ENCODE assay signal across 8 cellular contexts in the genomic region with DNA sequence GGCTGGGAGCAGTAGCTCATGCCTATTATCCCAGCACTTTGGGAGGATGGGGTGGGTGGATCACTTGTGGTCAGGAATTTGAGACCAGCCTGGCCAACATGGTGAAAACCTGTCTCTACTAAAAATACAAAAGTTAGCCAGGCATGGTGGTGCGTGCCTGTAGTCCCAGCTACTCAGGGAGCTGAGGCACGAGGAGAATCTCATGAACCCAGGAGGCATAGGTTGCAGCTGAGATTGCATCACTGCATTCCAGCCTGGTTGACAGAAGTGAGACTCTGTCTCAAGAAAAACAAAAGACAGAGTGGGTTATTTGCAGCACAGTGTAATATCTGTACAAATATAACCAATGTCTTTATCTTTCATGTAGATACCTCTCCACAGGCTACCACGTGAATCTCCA.
DNase-seq lines count a peak whose midpoint lies in the region; ATAC-seq and TF ChIP-seq lines count a peak whose summit lies in the region.
"Not testable (repeated sequence)": the region's sequence is repeated elsewhere in the genome, so short reads cannot be mapped to it uniquely, and the experiment has no call there.

No MANE protein-coding gene starts in this region.

- H3K36me3 Mint-ChIP-seq in nephron progenitor cell (ENCODE audit: low read depth): not testable (repeated sequence)

- not testable (repeated sequence) for H3K9me3 Mint-ChIP-seq in nephron progenitor cell

- not testable (repeated sequence) for ATAC-seq in RWPE2 (ENCODE audit: low read depth)

- not testable (repeated sequence) for H4K20me1 ChIP-seq in fibroblast of lung (ENCODE audit: control insufficient read depth, extremely low read depth, insufficient read depth, low read length)

- not testable (repeated sequence) for H3K9ac ChIP-seq in fibroblast of lung (ENCODE audit: insufficient read depth, low read length); stomach smooth muscle (ENCODE audit: low read length in 2 of 2)

- H2AFZ ChIP-seq in fibroblast of lung (ENCODE audit: low read length): not testable (repeated sequence)

- CTCF ChIA-PET in A673 (lab: Charles Lee): not testable (repeated sequence)

- H3K4me3 Mint-ChIP-seq in nephron progenitor cell: not testable (repeated sequence)

- intact Hi-C loops in A673 (cut with micrococcal nuclease; ENCODE audit: unreplicated experiment): loop anchor here (5.0 kb wide), 2 partner anchors 98 to 433 kb away; no protein-coding TSS in a partner anchor

- H3K27me3 Mint-ChIP-seq in nephron progenitor cell (ENCODE audit: low read depth, poor library complexity): not testable (repeated sequence)

- TF ChIP-seq CTCF in A673 (conservative IDR thresholded peaks at IDR 0.05; ENCODE audit: low read depth, low read length); RWPE2 (IDR thresholded peaks at IDR 0.05; ENCODE audit: poor library complexity, severe bottlenecking); fibroblast of lung (conservative IDR thresholded peaks at IDR 0.05 in 1 of 2, IDR thresholded peaks at IDR 0.05 in 1 of 2; ENCODE audit: low read depth in 1 of 2, low read length in 2 of 2); nephron progenitor cell (IDR thresholded peaks at IDR 0.05): not testable (repeated sequence)

- POLR2A ChIA-PET in A673 (lab: Charles Lee; ENCODE audit: low non-redundant PET): not testable (repeated sequence)

- H3K27ac ChIP-seq in A673 (ENCODE audit: low read depth, low read length, poor library complexity, severe bottlenecking) (peak overlapping the region; percentile 89), RWPE2 (ENCODE audit: poor library complexity, severe bottlenecking) (peak overlapping the region; percentile 49), fibroblast of lung (ENCODE audit: insufficient read depth, low read length) (peak overlapping the region; percentile 20), stomach smooth muscle (ENCODE audit: low read length) (peak overlapping the region; percentile 32)

- not testable (repeated sequence) for H3K9me3 ChIP-seq in A673 (ENCODE audit: low read depth, low read length, poor library complexity, severe bottlenecking); RWPE2 (ENCODE audit: severe bottlenecking); fibroblast of lung (ENCODE audit: control insufficient read depth, insufficient read depth, low read depth, low read length); stomach smooth muscle (ENCODE audit: control insufficient read depth in 2 of 2, low read length in 2 of 2)

- peaks cover 53% of the 10 kb centered on the region for H3K4me1 ChIP-seq in A673 (ENCODE audit: insufficient read depth, low read length, poor library complexity, severe bottlenecking)
- H3K4me1 ChIP-seq in RWPE2 (ENCODE audit: insufficient read depth, poor library complexity, severe bottlenecking): peaks cover 29% of the 10 kb centered on the region
- H3K4me1 ChIP-seq in fibroblast of lung (ENCODE audit: control insufficient read depth, extremely low read depth, insufficient read depth, low read length): peaks cover 27% of the 10 kb centered on the region
- peaks cover 23% of the 10 kb centered on the region for H3K4me1 ChIP-seq in stomach smooth muscle (ENCODE audit: control insufficient read depth, insufficient read depth, low read length)

- H3K4me2 ChIP-seq in fibroblast of lung (ENCODE audit: extremely low read depth, insufficient read depth, low read length): not testable (repeated sequence)

- not testable (repeated sequence) for BruUV-seq in A673 (replicated peaks; lab: Mats Ljungman, UMichigan)

- H3K36me3 ChIP-seq in A673 (ENCODE audit: insufficient read depth, low read length, poor library complexity, severe bottlenecking); RWPE2 (ENCODE audit: low read depth); fibroblast of lung (ENCODE audit: control insufficient read depth, insufficient read depth, low read length); stomach smooth muscle (ENCODE audit: control insufficient read depth in 2 of 2, insufficient read depth in 2 of 2, low read length in 2 of 2): not testable (repeated sequence)

- peak overlapping the region; percentile 83 for H3K27ac Mint-ChIP-seq in nephron progenitor cell

- not testable (repeated sequence) for H3K79me2 ChIP-seq in fibroblast of lung (ENCODE audit: control insufficient read depth, insufficient read depth, low read length)

- not testable (repeated sequence) for H3K4me3 ChIP-seq in A673 (ENCODE audit: low read depth, low read length, poor library complexity, severe bottlenecking); RWPE2 (ENCODE audit: severe bottlenecking); fibroblast of lung (replicated peaks in 1 of 4; ENCODE audit: control extremely low read depth in 1 of 4, insufficient read depth in 1 of 4, low read depth in 3 of 4, low read length in 4 of 4); stomach smooth muscle (ENCODE audit: low read length in 2 of 2)

- DNase-seq in A673 (ENCODE audit: low spot score); RWPE2 (ENCODE audit: low spot score): not testable (repeated sequence)
- DNase-seq in HCEC 1CT (peak; percentile 55), brain pericyte (ENCODE audit: low read depth, low spot score) (peak; percentile 80), fibroblast of lung (ENCODE audit: low read depth in 2 of 2) (peak in 1 of 2 donors; percentile 83), iris pigment epithelial cell (ENCODE audit: low read depth) (peak; percentile 89), nephron progenitor cell (peak; percentile 7)

- peaks cover 88% of the 10 kb centered on the region for H3K4me1 Mint-ChIP-seq in nephron progenitor cell

- H3K27me3 ChIP-seq in A673 (replicated peaks; ENCODE audit: insufficient read depth, low read depth, low read length, poor library complexity); RWPE2 (ENCODE audit: insufficient read depth, poor library complexity, severe bottlenecking); fibroblast of lung (ENCODE audit: control insufficient read depth, insufficient read depth, low read length); stomach smooth muscle (ENCODE audit: control insufficient read depth in 1 of 2, insufficient read depth in 2 of 2, low read length in 2 of 2): not testable (repeated sequence)

Comparison
In these comparisons a context has a peak if more than half of its experiments do, and no peak if none do; other contexts are left out.
1. H3K27ac ChIP-seq: peak in every context shown above with its lines; median percentile 89 in A673; 49 in RWPE2; 32 in stomach smooth muscle; 20 in fibroblast of lung.